ENCODE assay signal across 8 cellular contexts in the genomic region with DNA sequence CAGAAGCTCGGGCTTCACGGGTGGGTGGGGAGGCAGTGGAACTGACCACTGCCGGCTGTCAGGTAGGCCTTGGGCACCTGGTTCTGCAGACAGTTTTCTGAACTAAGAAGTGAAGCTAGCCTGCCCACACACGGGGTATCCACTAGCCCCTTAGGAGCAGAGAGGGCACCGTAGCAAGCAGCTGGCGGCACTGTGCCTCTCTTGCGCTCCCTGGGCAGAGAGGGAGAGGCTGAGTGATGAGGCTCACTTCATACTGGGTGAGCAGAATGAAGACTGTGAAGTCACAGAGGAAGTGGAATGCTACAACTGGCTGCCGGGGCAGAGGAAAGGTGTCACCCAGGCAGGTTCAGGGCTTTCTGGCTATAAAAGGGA. TPM values are rescaled to one million over a fixed set of nuclear protein-coding genes. Genes with fewer than 3 reads are reported as not detected.
A peak's percentile ranks its signal among the peaks of the same experiment; 100 is the strongest.
DNase-seq lines count a peak whose midpoint lies in the region; ATAC-seq, FAIRE-seq and TF ChIP-seq lines count a peak whose summit lies in the region.

No MANE protein-coding gene starts in this region.

- no peaks in the 10 kb centered on the region for H3K9me3 ChIP-seq in DOHH2 (ENCODE audit: control insufficient read depth, insufficient read depth, low read length)
- H3K9me3 ChIP-seq in OCI-LY3 (ENCODE audit: insufficient read depth, low read length) = no peaks in the 10 kb centered on the region
- no peaks in the 10 kb centered on the region for H3K9me3 ChIP-seq in astrocyte (ENCODE audit: insufficient read depth, low read depth, low read length)

- no peaks in the 10 kb centered on the region for H3K27me3 ChIP-seq in DOHH2 (ENCODE audit: control insufficient read depth, low read length)
- H3K27me3 ChIP-seq in OCI-LY3 (ENCODE audit: low read depth, low read length) = peaks cover 14% of the 10 kb centered on the region
- H3K27me3 ChIP-seq in astrocyte (ENCODE audit: insufficient read depth, low read length) = peaks cover 11% of the 10 kb centered on the region

- DNase-seq in astrocyte (ENCODE audit: low read depth) (no peak), naive B cell (no peak), GM10248 (ENCODE audit: extremely low spot score) (no peak), omental fat pad (ENCODE audit: low spot score) (no peak), NCI-H510A (lab: John Stamatoyannopoulos, UW) (no peak)

- H3K4me3 Mint-ChIP-seq in astrocyte (ENCODE audit: unreplicated experiment) (peak overlapping the region; percentile 25), naive B cell (peak overlapping the region; percentile 81 to 94 (median 94))

- FAIRE-seq in astrocyte (lab: Jason Lieb, UNC) = no peak

- H3K4me1 ChIP-seq in DOHH2 (ENCODE audit: control insufficient read depth, low read length) (peaks cover 51% of the 10 kb centered on the region), OCI-LY3 (ENCODE audit: low read length) (peaks cover 34% of the 10 kb centered on the region), astrocyte (ENCODE audit: insufficient read depth, low read length) (peaks cover 15% of the 10 kb centered on the region)

- H3K79me2 ChIP-seq in DOHH2 (ENCODE audit: control insufficient read depth, low read length) = peaks cover 55% of the 10 kb centered on the region
- H3K79me2 ChIP-seq in OCI-LY3 (ENCODE audit: low read length) = peaks cover 30% of the 10 kb centered on the region
- H3K79me2 ChIP-seq in astrocyte (ENCODE audit: insufficient read depth, low read length) = no peaks in the 10 kb centered on the region

- peaks cover 14% of the 10 kb centered on the region for H3F3A ChIP-seq in DOHH2 (ENCODE audit: control insufficient read depth, insufficient read depth)

- peaks cover 8% of the 10 kb centered on the region for H3K36me3 Mint-ChIP-seq in astrocyte (ENCODE audit: low read depth, unreplicated experiment)
- no peaks in the 10 kb centered on the region for H3K36me3 Mint-ChIP-seq in naive B cell

- H3K27ac Mint-ChIP-seq in astrocyte (ENCODE audit: unreplicated experiment) = no peak overlapping the region
- H3K27ac Mint-ChIP-seq in naive B cell = peak overlapping the region in 5 of 6 donors; percentile 40 to 83 (median 76)

- peaks cover 44% of the 10 kb centered on the region for H3K36me3 ChIP-seq in DOHH2 (ENCODE audit: control insufficient read depth, low read length)
- H3K36me3 ChIP-seq in OCI-LY3 (replicated peaks; ENCODE audit: low read depth, low read length) = peaks cover 27% of the 10 kb centered on the region
- no peaks in the 10 kb centered on the region for H3K36me3 ChIP-seq in astrocyte (ENCODE audit: insufficient read depth, low read length)

- H4K20me1 ChIP-seq in DOHH2 (ENCODE audit: control insufficient read depth, insufficient read depth, low read depth, low read length) (peaks cover 3% of the 10 kb centered on the region; the same call in 1 of the 2 replicates), OCI-LY3 (ENCODE audit: insufficient read depth, low read length) (peaks cover 4% of the 10 kb centered on the region; the same call in 1 of the 2 replicates), astrocyte (ENCODE audit: insufficient read depth, low read length) (no peaks in the 10 kb centered on the region)

- H3K4me1 Mint-ChIP-seq in astrocyte (ENCODE audit: low read depth, unreplicated experiment) = no peaks in the 10 kb centered on the region
- peaks cover 25 to 40% (median 37%) of the 10 kb centered on the region in 3 donors for H3K4me1 Mint-ChIP-seq in naive B cell

- H3K9me3 Mint-ChIP-seq in astrocyte (ENCODE audit: unreplicated experiment) (peaks cover 6% of the 10 kb centered on the region), naive B cell (no peaks in the 10 kb centered on the region)

- H3K4me3 ChIP-seq in DOHH2 (ENCODE audit: low read length) (peak overlapping the region; percentile 89), OCI-LY3 (ENCODE audit: low read length) (peak overlapping the region; percentile 83), astrocyte (ENCODE audit: insufficient read depth, low read depth, low read length) (peak overlapping the region; percentile 59)

- ATAC-seq in naive B cell (ENCODE audit: low read depth in 2 of 2) = no peak
- ATAC-seq in omental fat pad (ENCODE audit: low FRiP score) = no peak
- no peak for ATAC-seq in GM18502 (IDR thresholded peaks at IDR 0.05; ENCODE audit: poor library complexity, unreplicated experiment)

- 0 out of 2 replicates have a peak overlapping the region, but pooled peaks have one; percentile 82 for H2AFZ ChIP-seq in OCI-LY3 (ENCODE audit: low read depth, low read length)
- peak overlapping the region; percentile 86 for H2AFZ ChIP-seq in astrocyte (ENCODE audit: low read depth, low read length)

- CTCF ChIA-PET in GM10248 (lab: Yijun Ruan, JAX) = interaction anchor here (1.2 to 5.6 kb wide), 3 partner anchors 8 to 184 kb away, joined by 3 to 30 read pairs (median 6); a partner anchor contains a TSS

- peak overlapping the region; percentile 84 for H3K4me2 ChIP-seq in DOHH2 (ENCODE audit: low read length)
- peak overlapping the region; percentile 82 for H3K4me2 ChIP-seq in OCI-LY3 (ENCODE audit: low read length)
- peak overlapping the region; percentile 93 for H3K4me2 ChIP-seq in astrocyte (ENCODE audit: low read length)

- H3K9me2 ChIP-seq in DOHH2 (replicated peaks; ENCODE audit: control insufficient read depth, low read length) = no peaks in the 10 kb centered on the region

- POLR2A ChIA-PET in GM10248 (lab: Yijun Ruan, JAX) = interaction anchor here (0.6 to 1.5 kb wide), 2 partner anchors 10 to 207 kb away, joined by 4 to 12 read pairs; a partner anchor contains a TSS

- peaks cover 52% of the 10 kb centered on the region for H3K27me3 Mint-ChIP-seq in astrocyte (ENCODE audit: low read depth, unreplicated experiment)
- no peaks in the 10 kb centered on the region for H3K27me3 Mint-ChIP-seq in naive B cell

- TF ChIP-seq CTCF in DOHH2 (IDR thresholded peaks at IDR 0.05; ENCODE audit: low read depth, low read length, poor library complexity, severe bottlenecking) (no peak), OCI-LY3 (IDR thresholded peaks at IDR 0.05; ENCODE audit: low read depth, low read length) (no peak), astrocyte (IDR thresholded peaks at IDR 0.05; ENCODE audit: insufficient read depth, low read depth, low read length) (no peak), GM10248 (IDR thresholded peaks at IDR 0.05; ENCODE audit: control extremely low read depth, extremely low read depth, low read depth, missing control alignments) (no peak), omental fat pad (IDR thresholded peaks at IDR 0.05) (no peak)

- peak overlapping the region; percentile 87 for H3K9ac ChIP-seq in OCI-LY3 (ENCODE audit: low read length)
- H3K9ac ChIP-seq in astrocyte (ENCODE audit: low read length) = peak overlapping the region; percentile 73

- peak overlapping the region; percentile 55 for H3K27ac ChIP-seq in DOHH2 (ENCODE audit: low read depth, low read length)
- H3K27ac ChIP-seq in OCI-LY3 (ENCODE audit: low read length) = peak overlapping the region; percentile 37; the same call in 1 of the 2 replicates
- H3K27ac ChIP-seq in astrocyte (ENCODE audit: low read depth, low read length) = no peak overlapping the region

RNA-seq across cellular contexts. Expression of a gene that starts 0.8 kb away (rescaled TPM):
- total RNA-seq in astrocyte (0.10 and 0.45 TPM in 2 replicates), omental fat pad (1 to 10 TPM; 4.8 to 7.6 (median 6.6) TPM)
- polyA plus RNA-seq in naive B cell (ENCODE audit: low read depth in 6 of 6) = 1 to 10 TPM in 5 of 6 donors, under 1 TPM in 1; 0.78 to 3.9 (median 1.5) TPM

RNA-seq across cellular contexts. Expression of a gene that starts 9.7 kb away (rescaled TPM):
- total RNA-seq in astrocyte = 2.5 and 2.8 TPM in 2 replicates
- under 1 TPM in 1 of 6 donors, not detected in 5; 0.45 TPM for polyA plus RNA-seq in naive B cell (ENCODE audit: low read depth in 6 of 6)
- 1 to 10 TPM in 2 of 4 donors, under 1 TPM in 2; 0.65 to 3.2 (median 2.0) TPM for total RNA-seq in omental fat pad

RNA-seq across cellular contexts. Expression of a gene that starts 20.5 kb away (rescaled TPM):
- total RNA-seq in astrocyte (97.3 and 101 TPM in 2 replicates), omental fat pad (10 to 100 TPM; 64.8 to 97.7 (median 84.3) TPM)
- 10 to 100 TPM; 61.7 to 95.9 (median 71.2) TPM for polyA plus RNA-seq in naive B cell (ENCODE audit: low read depth in 6 of 6)

RNA-seq across cellular contexts. Expression of a gene that starts 59.8 kb away (rescaled TPM):
- total RNA-seq in astrocyte (56.3 and 58.6 TPM in 2 replicates), omental fat pad (100 to 1,000 TPM in 3 of 4 donors, 10 to 100 TPM in 1; 80.9 to 117 (median 105) TPM)
- polyA plus RNA-seq in naive B cell (ENCODE audit: low read depth in 6 of 6) = 100 to 1,000 TPM in 1 of 6 donors, 10 to 100 TPM in 5; 57.8 to 101 (median 92.2) TPM
